Comparison of ENCODE assay signal across 8 cellular contexts in the genomic region with DNA sequence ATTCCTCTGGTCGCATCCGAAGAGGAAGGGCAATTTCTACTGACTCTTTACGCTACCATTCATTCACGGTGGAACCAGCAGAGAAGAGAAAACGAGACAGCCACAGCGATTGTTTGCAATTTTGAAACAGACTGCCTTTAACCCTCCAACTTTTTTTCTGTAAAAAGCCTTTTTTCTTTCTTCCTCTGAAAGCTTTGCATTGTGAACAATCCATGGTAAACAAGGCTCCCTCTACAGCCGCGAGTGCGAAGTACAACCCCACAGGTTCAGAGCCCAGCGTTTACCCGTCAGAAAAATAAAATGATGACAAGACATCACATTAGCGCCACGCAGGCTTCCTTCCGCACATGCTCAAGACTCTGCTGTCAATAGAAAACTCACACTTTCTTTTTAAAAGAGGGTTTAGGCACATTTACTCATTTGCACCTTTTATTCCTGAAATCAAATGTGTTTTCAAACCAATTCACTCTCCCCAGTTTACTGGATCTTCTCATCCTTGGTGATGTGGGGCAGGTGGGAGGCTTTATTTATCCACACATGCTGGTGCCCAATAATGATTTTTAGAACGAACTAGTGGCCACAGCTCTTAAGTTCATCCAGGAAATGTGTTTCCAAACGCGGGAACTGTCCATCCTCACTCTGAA.
DNase-seq lines count a peak whose midpoint lies in the region; ATAC-seq lines count a peak whose summit lies in the region.

No MANE protein-coding gene starts in this region.

- peak overlapping the region; percentile 85 for H3K9ac ChIP-seq in mesendoderm (ENCODE audit: low read length)

- H2BK5ac ChIP-seq in mesendoderm (ENCODE audit: low read length) = no peak overlapping the region

- peak; percentile 77 for DNase-seq in NCI-H510A treated with DMSO at 0.1 percent for 48 hours (lab: John Stamatoyannopoulos, UW)
- no peak for DNase-seq in NCI-H510A (lab: John Stamatoyannopoulos, UW)
- DNase-seq in HT-29 (ENCODE audit: low spot score) = peak; percentile 94
- peak; percentile 63 for DNase-seq in NK-92 treated with Interleukin-12 subunit alpha and Interleukin-12 subunit beta, amount 100 ng/mL, for 24 hours (lab: John Stamatoyannopoulos, UW)
- peak; percentile 90 for DNase-seq in activated CD8-positive, alpha-beta T cell treated with anti-CD3 and anti-CD28 coated beads, Interleukin-2, amount 10 ng/mL, durations not matched to agents 7 days and 5 days
- peak; percentile 73 to 82 (median 78) for DNase-seq in effector memory CD8-positive, alpha-beta T cell
- DNase-seq in mesendoderm = peak; percentile 75
- DNase-seq in stimulated activated CD8-positive, alpha-beta memory T cell treated with anti-CD3 and anti-CD28 coated beads, Interleukin-12 subunit alpha, Interleukin-12 subunit beta, amount 100 ng/mL, for 4 hours (ENCODE audit: low read depth) = peak; percentile 57

- peaks cover 18% of the 10 kb centered on the region for H3K36me3 Mint-ChIP-seq in activated CD8-positive, alpha-beta T cell treated with anti-CD3 and anti-CD28 coated beads, Interleukin-2, amount 10 ng/mL, durations not matched to agents 7 days and 5 days (ENCODE audit: low read depth)
- peaks cover 28% of the 10 kb centered on the region for H3K36me3 Mint-ChIP-seq in effector memory CD8-positive, alpha-beta T cell (ENCODE audit: insufficient read depth)

- peaks cover 2% of the 10 kb centered on the region for H3K27me3 ChIP-seq in mesendoderm (ENCODE audit: insufficient read depth, low read length, poor library complexity)

- H3K56ac ChIP-seq in mesendoderm (ENCODE audit: low read length) = peak overlapping the region; percentile 92

- H4K8ac ChIP-seq in mesendoderm (ENCODE audit: low read depth, low read length) = no peak overlapping the region

- peak overlapping the region; percentile 80 for H3K27ac Mint-ChIP-seq in activated CD8-positive, alpha-beta T cell treated with anti-CD3 and anti-CD28 coated beads, Interleukin-2, amount 10 ng/mL, durations not matched to agents 7 days and 5 days
- peak overlapping the region; percentile 55 to 85 for H3K27ac Mint-ChIP-seq in effector memory CD8-positive, alpha-beta T cell

- H3K4me1 ChIP-seq in mesendoderm (ENCODE audit: control insufficient read depth, low read depth, low read length) = no peaks in the 10 kb centered on the region

- no peak overlapping the region for H4K5ac ChIP-seq in mesendoderm (ENCODE audit: low read length)

- peak overlapping the region; percentile 98 for H3K4me2 ChIP-seq in mesendoderm (ENCODE audit: low read length)

- no peak overlapping the region for H2AK5ac ChIP-seq in mesendoderm (ENCODE audit: low read length)

- no peak overlapping the region for H3K27ac ChIP-seq in mesendoderm (ENCODE audit: low read depth, low read length)

- no peaks in the 10 kb centered on the region for H3K9me3 Mint-ChIP-seq in activated CD8-positive, alpha-beta T cell treated with anti-CD3 and anti-CD28 coated beads, Interleukin-2, amount 10 ng/mL, durations not matched to agents 7 days and 5 days (ENCODE audit: insufficient read depth)
- H3K9me3 Mint-ChIP-seq in effector memory CD8-positive, alpha-beta T cell = no peaks in the 10 kb centered on the region

- H2BK120ac ChIP-seq in mesendoderm (ENCODE audit: low read depth, low read length) = no peak overlapping the region

- H3K18ac ChIP-seq in mesendoderm (ENCODE audit: low read length) = peak overlapping the region; percentile 99

- no peaks in the 10 kb centered on the region for H3K27me3 Mint-ChIP-seq in activated CD8-positive, alpha-beta T cell treated with anti-CD3 and anti-CD28 coated beads, Interleukin-2, amount 10 ng/mL, durations not matched to agents 7 days and 5 days (ENCODE audit: low read depth)
- no peaks in the 10 kb centered on the region for H3K27me3 Mint-ChIP-seq in effector memory CD8-positive, alpha-beta T cell

- H3K4me3 ChIP-seq in mesendoderm (ENCODE audit: low read length) = peak overlapping the region; percentile 9

- peak overlapping the region; percentile 83 for H3K4me3 Mint-ChIP-seq in activated CD8-positive, alpha-beta T cell treated with anti-CD3 and anti-CD28 coated beads, Interleukin-2, amount 10 ng/mL, durations not matched to agents 7 days and 5 days
- peak overlapping the region; percentile 88 to 92 for H3K4me3 Mint-ChIP-seq in effector memory CD8-positive, alpha-beta T cell

- CTCF ChIA-PET in activated CD8-positive, alpha-beta T cell treated with anti-CD3 and anti-CD28 coated beads, Interleukin-2, amount 10 ng/mL, durations not matched to agents 7 days and 5 days (lab: Charles Lee) = interaction anchor here (0.7 to 3.1 kb wide), 10 partner anchors 13 to 188 kb away, joined by 3 to 14 read pairs (median 4); partner anchors contain the start of genes ASXL1 and C20orf203

- ATAC-seq in activated CD8-positive, alpha-beta T cell treated with anti-CD3 and anti-CD28 coated beads, Interleukin-2, amount 10 ng/mL, durations not matched to agents 7 days and 5 days = peak; percentile 82
- ATAC-seq in effector memory CD8-positive, alpha-beta T cell (replicated peaks) = peak; percentile 70

- peaks cover 5% of the 10 kb centered on the region for H3K79me1 ChIP-seq in mesendoderm (ENCODE audit: low read length)

- H2BK15ac ChIP-seq in mesendoderm (replicated peaks; ENCODE audit: low read depth) = no peak overlapping the region

- no peaks in the 10 kb centered on the region for H3K36me3 ChIP-seq in mesendoderm (ENCODE audit: control insufficient read depth, insufficient read depth, low read length)

- no CpG with 5 or more reads among the region's 17 CpGs for WGBS in mesendoderm (ENCODE audit: extremely low coverage, insufficient coverage, low lambda C conversion rate)

- no peak overlapping the region for H3K23ac ChIP-seq in mesendoderm (ENCODE audit: low read length)

- H3K79me2 ChIP-seq in mesendoderm (ENCODE audit: control insufficient read depth, insufficient read depth, low read length) = peaks cover 8% of the 10 kb centered on the region

- no peak overlapping the region for H3K4ac ChIP-seq in mesendoderm (ENCODE audit: low read depth, low read length)

- peaks cover 23% of the 10 kb centered on the region for H3K4me1 Mint-ChIP-seq in activated CD8-positive, alpha-beta T cell treated with anti-CD3 and anti-CD28 coated beads, Interleukin-2, amount 10 ng/mL, durations not matched to agents 7 days and 5 days (ENCODE audit: low read depth)
- peaks cover 31 to 36% of the 10 kb centered on the region in 2 donors for H3K4me1 Mint-ChIP-seq in effector memory CD8-positive, alpha-beta T cell (ENCODE audit: low read depth in 2 of 2)

- POLR2A ChIA-PET in activated CD8-positive, alpha-beta T cell treated with anti-CD3 and anti-CD28 coated beads, Interleukin-2, amount 10 ng/mL, durations not matched to agents 7 days and 5 days (lab: Charles Lee) = interaction anchor here (0.8 kb wide), 1 partner anchor 403 kb away, joined by 3 read pairs; no protein-coding TSS in a partner anchor
